ENCODE assay signal across 25 cellular contexts in genomic region chr18:78603102-78603501, GRCh38.
DNase-seq lines count a peak whose midpoint lies in the region; ATAC-seq, FAIRE-seq and TF ChIP-seq lines count a peak whose summit lies in the region.
"Had no signal": no experiment of that assay in that cellular context is flagged by ENCODE, and none has a peak within 500 bp of the region (broad histone marks: within the 10 kb centered on the region; RNA-seq: fewer than 3 reads in every experiment).

No MANE protein-coding gene starts in this region.

- H3K27ac ChIP-seq in thyroid gland (no peak overlapping the region), pancreas (no peak overlapping the region), neuronal stem cell (replicated peaks; ENCODE audit: low read length) (no peak overlapping the region)
- H3K27ac ChIP-seq: A549; BLaER1 treated with 17β-estradiol and CSF1 and Interleukin-3, amounts not matched to agents 10 nM and 100 nM had no signal

- TF ChIP-seq CTCF in osteocyte (IDR thresholded peaks at IDR 0.05) (no peak), thyroid gland (IDR thresholded peaks at IDR 0.05) (no peak), pancreas (IDR thresholded peaks at IDR 0.05) (no peak)

- WGBS in thyroid gland, 2 donors, result 79 to 85% methylated on average over 10 of the region's 10 CpGs
- WGBS in pancreas, 2 donors, result 47 to 60% methylated on average over 10 of the region's 10 CpGs
- no CpG with 5 or more reads among the region's 10 CpGs for WGBS in neuronal stem cell (ENCODE audit: extremely low coverage in 2 of 2, insufficient read length in 2 of 2, insufficient replicate concordance in 1 of 2), 2 donors

- ATAC-seq in left cardiac atrium (no peak), pancreas (no peak)
- ATAC-seq: A549 had no signal

- no peak overlapping the region for H3K4ac ChIP-seq in neuronal stem cell (ENCODE audit: low read length)

- no peak overlapping the region for H3K4me3 ChIP-seq in thyroid gland (replicated peaks in 1 of 3)
- H3K4me3 ChIP-seq in pancreas, result no peak overlapping the region
- H3K4me3 ChIP-seq in neuronal stem cell (ENCODE audit: low read length in 2 of 2), result no peak overlapping the region
- H3K4me3 ChIP-seq: A549; BLaER1 treated with 17β-estradiol and CSF1 and Interleukin-3, amounts not matched to agents 10 nM and 100 nM had no signal

- H3K14ac ChIP-seq in neuronal stem cell (ENCODE audit: low read length), result no peak overlapping the region

- H2BK120ac ChIP-seq in neuronal stem cell (ENCODE audit: low read depth, low read length), result no peak overlapping the region

- H3K36me3 Mint-ChIP-seq in osteocyte (ENCODE audit: unreplicated experiment), result no peaks in the 10 kb centered on the region
- H3K36me3 Mint-ChIP-seq: CD14-positive monocyte had no signal

- no peak overlapping the region for H2AFZ ChIP-seq in neuronal stem cell (ENCODE audit: low read length)

- H3K9me3 Mint-ChIP-seq in osteocyte (ENCODE audit: unreplicated experiment), result peaks cover 50% of the 10 kb centered on the region

- no peaks in the 10 kb centered on the region for H3K4me1 Mint-ChIP-seq in osteocyte (ENCODE audit: unreplicated experiment)
- H3K4me1 Mint-ChIP-seq: CD14-positive monocyte had no signal

- H4K91ac ChIP-seq in neuronal stem cell (ENCODE audit: low read depth, low read length, poor library complexity), result no peak overlapping the region

- H2BK12ac ChIP-seq in neuronal stem cell (ENCODE audit: low read length), result no peak overlapping the region

- no peak overlapping the region for H3K27ac Mint-ChIP-seq in osteocyte (ENCODE audit: unreplicated experiment)
- H3K27ac Mint-ChIP-seq: CD14-positive monocyte; CD4-positive, alpha-beta T cell had no signal

- no peak overlapping the region for H3K9ac ChIP-seq in neuronal stem cell (ENCODE audit: low read depth, low read length, poor library complexity)
- H3K9ac ChIP-seq: BLaER1 treated with 17β-estradiol and CSF1 and Interleukin-3, amounts not matched to agents 10 nM and 100 nM had no signal

- no peak overlapping the region for H2AK5ac ChIP-seq in neuronal stem cell (ENCODE audit: low read depth, low read length)

- H3K4me3 Mint-ChIP-seq in osteocyte (ENCODE audit: unreplicated experiment), result no peak overlapping the region
- H3K4me3 Mint-ChIP-seq: CD14-positive monocyte; CD4-positive, alpha-beta T cell had no signal

- H3K23ac ChIP-seq in neuronal stem cell (ENCODE audit: low read depth, low read length, poor library complexity), result no peak overlapping the region

- H3K18ac ChIP-seq in neuronal stem cell (ENCODE audit: low read length), result no peak overlapping the region

- DNase-seq in cardiac septum (ENCODE audit: low spot score) (peak; percentile 31), left cardiac atrium (no peak), mesenteric fat pad (ENCODE audit: low spot score) (peak; percentile 60), osteocyte (ENCODE audit: extremely low spot score, unreplicated experiment) (peak; percentile 68), thyroid gland (no peak), pancreas (no peak), neuronal stem cell (ENCODE audit: low spot score) (no peak)
- DNase-seq: 8988T; ACHN; AML-193; BE2C; Calu3; CD4-positive, alpha-beta T cell; COR-L47; DMS53; DMS79 treated with DMSO at 0.1 percent for 48 hours; GF-D8; GOT3; H7; HCEC 1CT had no signal

- no peak for TF ChIP-seq POLR2A in thyroid gland (IDR thresholded peaks at IDR 0.05)

- no peaks in the 10 kb centered on the region for H3K27me3 ChIP-seq in thyroid gland
- H3K27me3 ChIP-seq in pancreas, result peaks cover 0 to 5% (median 0%) of the 10 kb centered on the region in 4 donors
- no peaks in the 10 kb centered on the region for H3K27me3 ChIP-seq in neuronal stem cell (ENCODE audit: control insufficient read depth in 3 of 3, insufficient read depth in 3 of 3, low read depth in 1 of 3, low read length in 3 of 3)
- H3K27me3 ChIP-seq: BLaER1 treated with 17β-estradiol and CSF1 and Interleukin-3, amounts not matched to agents 10 nM and 100 nM had no signal

- intact Hi-C loops in cardiac septum (cut with DNase I) (no loop called here), left cardiac atrium (cut with DNase I) (no loop called here), thyroid gland (cut with DNase I) (no loop called here), pancreas (cut with DNase I) (no loop called here)

- FAIRE-seq in pancreas (lab: Jason Lieb, UNC), result no peak
- FAIRE-seq: A549, GM12891, GM18507 had no signal

- H3K27me3 Mint-ChIP-seq in osteocyte (ENCODE audit: unreplicated experiment), result no peaks in the 10 kb centered on the region
- H3K27me3 Mint-ChIP-seq: CD4-positive, alpha-beta T cell had no signal

- no peaks in the 10 kb centered on the region for H3K9me3 ChIP-seq in thyroid gland
- H3K9me3 ChIP-seq in pancreas, result no peaks in the 10 kb centered on the region
- H3K9me3 ChIP-seq in neuronal stem cell (replicated peaks in 1 of 2; ENCODE audit: control insufficient read depth in 2 of 2, insufficient read depth in 1 of 2, low read depth in 1 of 2, low read length in 2 of 2), result peaks cover 0 to 6% of the 10 kb centered on the region in 2 donors
- H3K9me3 ChIP-seq: A549; BE2C; BLaER1 treated with 17β-estradiol and CSF1 and Interleukin-3, amounts not matched to agents 10 nM and 100 nM had no signal

- no peak overlapping the region for H3K4me2 ChIP-seq in neuronal stem cell (ENCODE audit: insufficient read depth, low read length, poor library complexity, severe bottlenecking)
- H3K4me2 ChIP-seq: A549; BLaER1 treated with 17β-estradiol and CSF1 and Interleukin-3, amounts not matched to agents 10 nM and 100 nM had no signal

- no peaks in the 10 kb centered on the region for H3K79me1 ChIP-seq in neuronal stem cell (ENCODE audit: low read depth, low read length)

- H2BK15ac ChIP-seq in neuronal stem cell (ENCODE audit: low read length), result no peak overlapping the region

- no peaks in the 10 kb centered on the region for H3K4me1 ChIP-seq in thyroid gland
- no peaks in the 10 kb centered on the region for H3K4me1 ChIP-seq in pancreas
- no peaks in the 10 kb centered on the region for H3K4me1 ChIP-seq in neuronal stem cell (ENCODE audit: control insufficient read depth in 2 of 2, insufficient read depth in 1 of 2, low read depth in 1 of 2, low read length in 2 of 2)
- H3K4me1 ChIP-seq: A549; BE2C; BLaER1 treated with 17β-estradiol and CSF1 and Interleukin-3, amounts not matched to agents 10 nM and 100 nM had no signal

- H4K8ac ChIP-seq in neuronal stem cell (ENCODE audit: low read depth, low read length), result no peak overlapping the region

- no peak overlapping the region for H2BK5ac ChIP-seq in neuronal stem cell (ENCODE audit: low read length)

- H3K36me3 ChIP-seq in thyroid gland, result no peaks in the 10 kb centered on the region
- H3K36me3 ChIP-seq in pancreas, result no peaks in the 10 kb centered on the region
- no peaks in the 10 kb centered on the region for H3K36me3 ChIP-seq in neuronal stem cell (replicated peaks in 1 of 2; ENCODE audit: control insufficient read depth in 2 of 2, insufficient read depth in 2 of 2, low read length in 2 of 2)
- H3K36me3 ChIP-seq: BE2C; BLaER1 treated with 17β-estradiol and CSF1 and Interleukin-3, amounts not matched to agents 10 nM and 100 nM had no signal

Comparison
In these comparisons a context has a peak if more than half of its experiments do, and no peak if none do; other contexts are left out.
1. DNase-seq: peak in cardiac septum (single experiment), mesenteric fat pad (single experiment) and osteocyte (single experiment); none in left cardiac atrium (single experiment), thyroid gland (0 of 2), pancreas (0 of 6) and neuronal stem cell (single experiment).